8 cellular contexts compared by ENCODE assay signal in the genomic region with DNA sequence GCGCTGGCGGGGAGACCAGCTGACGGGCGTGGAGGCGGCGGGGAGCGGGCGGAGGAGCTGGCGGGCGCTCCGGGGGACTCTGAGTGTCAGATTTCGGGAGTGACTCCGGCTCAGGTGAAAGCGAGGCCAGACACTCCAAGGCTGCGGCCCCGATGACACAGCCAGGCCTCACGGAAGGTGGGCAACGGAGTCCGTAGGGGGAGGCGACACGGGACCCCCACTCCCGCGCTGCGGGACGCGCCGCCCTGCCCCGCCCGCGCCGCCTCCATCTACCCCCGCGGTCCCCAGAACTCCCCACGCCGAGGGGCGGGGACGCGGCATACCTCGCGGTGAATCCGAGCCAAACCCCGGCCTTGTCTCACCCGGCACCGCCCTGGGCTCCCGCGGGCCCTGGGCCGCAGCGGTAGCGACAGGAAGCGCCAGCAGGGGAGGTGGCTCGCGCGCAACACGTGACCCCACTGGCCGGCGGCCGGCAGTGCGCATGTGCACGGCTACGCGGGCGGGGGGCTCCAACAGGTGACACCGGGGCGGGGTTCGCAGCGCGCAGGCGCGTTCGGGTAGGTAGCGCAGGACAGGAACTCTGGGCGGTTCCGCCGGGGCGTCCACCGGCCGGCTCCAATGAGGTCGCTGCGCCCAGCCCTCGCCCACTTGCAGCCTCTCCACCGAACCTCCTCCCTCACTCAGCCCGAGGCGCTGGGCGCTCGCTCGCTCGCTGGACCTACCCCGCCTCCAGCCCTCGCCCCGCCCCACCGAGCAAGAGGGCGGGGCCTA. TPM values are rescaled to one million over a fixed set of nuclear protein-coding genes. Genes with fewer than 3 reads are reported as not detected.
DNase-seq lines count a peak whose midpoint lies in the region; ATAC-seq, FAIRE-seq and TF ChIP-seq lines count a peak whose summit lies in the region.

A gene with protein sequence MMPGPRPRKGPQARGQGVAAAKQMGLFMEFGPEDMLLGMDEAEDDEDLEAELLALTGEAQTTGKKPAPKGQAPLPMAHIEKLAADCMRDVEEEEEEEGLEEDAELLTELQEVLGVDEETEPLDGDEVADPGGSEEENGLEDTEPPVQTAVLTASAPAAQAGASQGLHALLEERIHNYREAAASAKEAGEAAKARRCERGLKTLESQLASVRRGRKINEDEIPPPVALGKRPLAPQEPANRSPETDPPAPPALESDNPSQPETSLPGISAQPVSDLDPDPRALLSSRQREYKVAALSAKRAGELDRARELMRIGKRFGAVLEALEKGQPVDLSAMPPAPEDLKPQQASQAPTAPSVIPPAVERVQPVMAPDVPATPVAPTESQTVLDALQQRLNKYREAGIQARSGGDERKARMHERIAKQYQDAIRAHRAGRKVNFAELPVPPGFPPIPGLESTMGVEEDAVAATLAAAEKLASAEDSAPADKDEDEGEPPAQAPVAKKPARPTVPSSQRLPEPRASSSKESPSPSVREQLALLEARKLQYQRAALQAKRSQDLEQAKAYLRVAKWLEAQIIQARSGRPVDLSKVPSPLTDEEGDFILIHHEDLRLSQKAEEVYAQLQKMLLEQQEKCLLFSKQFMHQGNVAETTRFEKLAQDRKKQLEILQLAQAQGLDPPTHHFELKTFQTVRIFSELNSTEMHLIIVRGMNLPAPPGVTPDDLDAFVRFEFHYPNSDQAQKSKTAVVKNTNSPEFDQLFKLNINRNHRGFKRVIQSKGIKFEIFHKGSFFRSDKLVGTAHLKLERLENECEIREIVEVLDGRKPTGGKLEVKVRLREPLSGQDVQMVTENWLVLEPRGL (minus strand): TSS at position 460 of the 771 bp plus-strand sequence. CDS start 1,585 bp downstream, outside the sequence.

- H2AFZ ChIP-seq in HepG2 (ENCODE audit: low read length) = peak within 1 kb of the TSS; percentile 93

- peak within 1 kb of the TSS; percentile 83 for H3K27ac ChIP-seq in HepG2 (ENCODE audit: extremely low read length, insufficient read depth, low read length)

- TF ChIP-seq RAD21 in HepG2 (CRISPR knock-in tag; IDR thresholded peaks at IDR 0.05) = peak; percentile 30

- H3K9ac ChIP-seq in HepG2 (ENCODE audit: insufficient read depth, low read depth, low read length) = peak within 1 kb of the TSS; percentile 99

- DNase-seq in CD1c-positive myeloid dendritic cell (ENCODE audit: extremely low spot score) = peak; percentile 99
- DNase-seq in NCI-H774 (lab: John Stamatoyannopoulos, UW) = peak; percentile 100
- DNase-seq in activated CD4-positive, alpha-beta T cell treated with anti-CD3 and anti-CD28 coated beads, Interleukin-2, amount 50 U/mL, for 4 hours = peak; percentile 97 to 98
- DNase-seq in dermis blood vessel endothelial cell = peak; percentile 99
- DNase-seq in HepG2 (ENCODE audit: low spot score) = peak; percentile 95
- peak; percentile 99 for DNase-seq in stimulated activated CD4-positive, alpha-beta T cell treated with anti-CD3 and anti-CD28 coated beads, Interleukin-4, amount 100 ng/mL, for 1 hour

- TF ChIP-seq EP300 in HepG2 (IDR thresholded peaks at IDR 0.05; ENCODE audit: low read depth in 2 of 2, low read length in 2 of 2) = no peak
- TF ChIP-seq EP300 in HepG2 (CRISPR knock-in tag; IDR thresholded peaks at IDR 0.05; ENCODE audit: borderline replicate concordance) = no peak

- CTCF ChIA-PET in HepG2 (lab: Yijun Ruan, JAX; ENCODE audit: low intra/inter-chr PET ratio, low total read pairs) = no interaction called here

- no peaks in the 10 kb centered on the region for H4K20me1 ChIP-seq in HepG2 (ENCODE audit: insufficient read depth, low read length)

- H3K27me3 ChIP-seq in HepG2 (ENCODE audit: control insufficient read depth in 1 of 2, insufficient read depth in 2 of 2, low read length in 2 of 2) = no peaks in the 10 kb centered on the region; a peak in 1 of 5 replicates

- H3K4me3 ChIP-seq in HepG2 (replicated peaks in 1 of 3; ENCODE audit: insufficient read depth in 1 of 3, low read depth in 2 of 3, low read length in 3 of 3) = peak within 1 kb of the TSS; percentile 98 to 100 (median 99)

- H3K4me2 ChIP-seq in HepG2 (ENCODE audit: low read depth, low read length) = peak within 1 kb of the TSS; percentile 99

- FAIRE-seq in HepG2 (lab: Jason Lieb, UNC) = peak; percentile 71

- H3K36me3 ChIP-seq in HepG2 (replicated peaks in 1 of 2; ENCODE audit: control insufficient read depth in 1 of 2, insufficient read depth in 2 of 2, low read length in 2 of 2) = peaks cover 10 to 21% of the 10 kb centered on the region in 2 experiments; a peak in 4 of 5 replicates

- ATAC-seq in GM19395 (IDR thresholded peaks at IDR 0.05; ENCODE audit: unreplicated experiment) (peak; percentile 87), HG03565 (IDR thresholded peaks at IDR 0.05; ENCODE audit: unreplicated experiment) (peak; percentile 89), HepG2 (peak; percentile 93)

- peaks cover 45% of the 10 kb centered on the region for H3K4me1 ChIP-seq in HepG2 (ENCODE audit: insufficient read depth, low read length)

- TF ChIP-seq POLR2A in HepG2 (IDR thresholded peaks at IDR 0.05; ENCODE audit: insufficient read depth in 1 of 2, low read depth in 2 of 2, low read length in 2 of 2) = peak; percentile 82 to 93

- in situ Hi-C loops in HepG2 (cut with HindIII; ENCODE audit: extremely low pct_ligation_motif_present, low pct_unique_long_range_greater_than_20kb) = no loop called here

- no TSS peak for BruUV-seq in HepG2 (replicated peaks; lab: Mats Ljungman, UMichigan)

- 0% methylated on average over 2 of the region's 92 CpGs for WGBS in HepG2 (ENCODE audit: low lambda C conversion rate)

- peaks cover 14% of the 10 kb centered on the region for H3K79me2 ChIP-seq in HepG2 (ENCODE audit: insufficient read depth, low read length)

- no peaks in the 10 kb centered on the region for H3K9me3 ChIP-seq in HepG2 (ENCODE audit: low read length)

- POLR2A ChIA-PET in HepG2 (lab: Yijun Ruan, JAX) = interaction anchor here (1.0 to 3.0 kb wide), 9 partner anchors 14 to 310 kb away, joined by 3 to 22 read pairs (median 3); a partner anchor contains a TSS

- TF ChIP-seq CTCF in HepG2 (CRISPR knock-in tag; IDR thresholded peaks at IDR 0.05) = peak; percentile 21; the same call in 1 of the 2 replicates

- intact Hi-C loops in HepG2 (cut with micrococcal nuclease; ENCODE audit: unreplicated experiment) = loop anchor here (1.0 kb wide), 1 partner anchor 38 kb away; a partner anchor contains a TSS

TF ChIP-seq in HepG2, 621 proteins besides CTCF, POLR2A, EP300 and RAD21 (continues in another document):
- no peak for TF ChIP-seq ZC3H4 (CRISPR knock-in tag; IDR thresholded peaks at IDR 0.05; ENCODE audit: borderline replicate concordance)
- no peak for TF ChIP-seq PCBP2 (optimal IDR thresholded peaks at IDR 0.05; ENCODE audit: low read depth, low read length, poor library complexity, severe bottlenecking)
- TF ChIP-seq MTA1 (CRISPR knock-in tag; IDR thresholded peaks at IDR 0.05; ENCODE audit: borderline replicate concordance) = peak; percentile 62; the same call in 1 of the 2 replicates
- no peak for TF ChIP-seq CREM (IDR thresholded peaks at IDR 0.05)
- no peak for TF ChIP-seq CREM (CRISPR knock-in tag; IDR thresholded peaks at IDR 0.05)
- peak; percentile 28 for TF ChIP-seq ZSCAN25 (CRISPR knock-in tag; IDR thresholded peaks at IDR 0.05)
- TF ChIP-seq CENPX (CRISPR knock-in tag; IDR thresholded peaks at IDR 0.05) = no peak
- no peak for TF ChIP-seq NCOA5 (CRISPR knock-in tag; IDR thresholded peaks at IDR 0.05)
- TF ChIP-seq DMAP1 (CRISPR knock-in tag; IDR thresholded peaks at IDR 0.05) = peak; percentile 76; the same call in 1 of the 2 replicates
- TF ChIP-seq ZMAT3 (CRISPR knock-in tag; conservative IDR thresholded peaks at IDR 0.05) = 0 out of 2 replicates have a peak, but pooled peaks have one; percentile 65
- TF ChIP-seq RBFOX2 (IDR thresholded peaks at IDR 0.05; ENCODE audit: low read depth, low read length) = peak; percentile 94

RNA-seq across cellular contexts. Expression of the gene that starts here (rescaled TPM):
- total RNA-seq in dermis blood vessel endothelial cell (28.5 and 37.3 TPM in 2 replicates), HepG2 (2016; rRNA removed; fragmentation: Illumina TruSeq; extraction: Trizol) (11.5 and 19.2 TPM in 2 replicates)
- 3.3 and 5.5 TPM in 2 replicates for total RNA-seq in HepG2 (2016; cell fraction: cytosol; rRNA removed; fragmentation: Illumina TruSeq; extraction: Trizol; ENCODE audit: low read depth)
- 11.9 and 18.4 TPM in 2 replicates for total RNA-seq in HepG2 (2016; cell fraction: insoluble cytoplasmic fraction; rRNA removed; fragmentation: Illumina TruSeq; extraction: Trizol)
- 5.4 and 7.6 TPM in 2 replicates for total RNA-seq in HepG2 (2016; cell fraction: membrane; rRNA removed; fragmentation: Illumina TruSeq; extraction: Trizol)
- 22.1 and 25.1 TPM in 2 replicates for total RNA-seq in HepG2 (2016; cell fraction: nucleus; rRNA removed; fragmentation: Illumina TruSeq; extraction: Trizol)
- 7.2 and 11.7 TPM in 2 replicates for polyA plus RNA-seq in HepG2 (2011; rRNA removed)
- 3.5 and 4.3 TPM in 2 replicates for polyA plus RNA-seq in HepG2 (2011; cell fraction: cytosol; rRNA removed)
- 30.6 and 35.5 TPM in 2 replicates for polyA plus RNA-seq in HepG2 (2011; cell fraction: nucleus; rRNA removed)
- 6.5 and 7.1 TPM in 2 replicates for polyA plus RNA-seq in HepG2 (2012)
- 1.2 and 1.7 TPM in 2 replicates for polyA plus RNA-seq in HepG2 (2016; cell fraction: cytosol; fragmentation: Illumina TruSeq; extraction: Trizol; ENCODE audit: low read depth)
- polyA plus RNA-seq in HepG2 (2016; cell fraction: insoluble cytoplasmic fraction; fragmentation: Illumina TruSeq; extraction: Trizol; ENCODE audit: low read depth) = 10.2 and 12.7 TPM in 2 replicates
- polyA plus RNA-seq in HepG2 (2016; cell fraction: membrane; fragmentation: Illumina TruSeq; extraction: Trizol; ENCODE audit: low read depth) = 3.4 and 4.2 TPM in 2 replicates
- 34.4 and 38.3 TPM in 2 replicates for polyA plus RNA-seq in HepG2 (2016; cell fraction: nucleus; fragmentation: Illumina TruSeq; extraction: Trizol; ENCODE audit: insufficient read depth, low read depth)
- 12.4 and 24.4 TPM in 2 replicates for polyA minus RNA-seq in HepG2 (2011; rRNA and poly(A)+ RNA removed; ENCODE audit: low replicate concordance)
- polyA minus RNA-seq in HepG2 (2011; cell fraction: cytosol; rRNA and poly(A)+ RNA removed) = 11.1 and 13.8 TPM in 2 replicates
- 23.9 and 32.8 TPM in 2 replicates for polyA minus RNA-seq in HepG2 (2011; cell fraction: nucleus; rRNA and poly(A)+ RNA removed)

Comparison
In these comparisons a context has a peak if more than half of its experiments do, and no peak if none do; other contexts are left out.
1. Peak in every context shown above with its lines: DNase-seq, ATAC-seq, H3K4me3 ChIP-seq and H3K27ac ChIP-seq.